Comparison of ENCODE assay signal across 31 cellular contexts in the genomic region with DNA sequence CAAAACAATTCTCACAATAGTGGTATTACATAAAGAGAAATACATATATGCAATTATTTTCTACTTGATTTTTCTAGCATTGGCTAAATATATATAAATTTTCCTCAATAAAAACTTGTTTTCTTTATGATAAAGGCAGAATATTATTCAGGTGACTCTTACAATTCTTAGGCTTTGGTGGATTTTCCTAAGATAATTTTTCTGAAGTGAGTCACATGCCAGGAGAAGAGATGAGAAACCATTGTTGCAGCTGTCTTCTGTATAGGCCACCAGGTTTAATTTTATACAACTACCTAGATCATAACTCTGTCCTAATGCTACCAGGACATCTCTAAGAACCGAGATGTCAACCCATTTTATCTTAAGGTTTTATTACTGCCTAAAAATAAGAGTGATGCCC.
DNase-seq lines count a peak whose midpoint lies in the region; ATAC-seq, FAIRE-seq and TF ChIP-seq lines count a peak whose summit lies in the region.
"Had no signal": no experiment of that assay in that cellular context is flagged by ENCODE, and none has a peak within 500 bp of the region (broad histone marks: within the 10 kb centered on the region; RNA-seq: fewer than 3 reads in every experiment).

No MANE protein-coding gene starts in this region.

- H3K4me2 ChIP-seq in astrocyte (ENCODE audit: low read length): peak overlapping the region; percentile 30
- H3K4me2 ChIP-seq: KMS-11 had no signal

- H3K27ac Mint-ChIP-seq in astrocyte (ENCODE audit: unreplicated experiment): no peak overlapping the region
- no peak overlapping the region for H3K27ac Mint-ChIP-seq in activated naive CD8-positive, alpha-beta T cell treated with anti-CD3 and anti-CD28 coated beads for 36 hours
- H3K27ac Mint-ChIP-seq: activated naive CD8-positive, alpha-beta T cell; activated T-cell treated with anti-CD3 and anti-CD28 coated beads, Interleukin-2, amount 50 U/mL, for 72 hours; CD4-positive, CD25-positive, alpha-beta regulatory T cell; memory B cell; naive thymus-derived CD4-positive, alpha-beta T cell; stimulated activated memory B cell treated with anti-CD40 and anti-IgM and Interleukin-4, amounts not matched to agents 10 μg/mL and 1 μg/mL and 100 μg/mL, for 72 hours had no signal

- H3K4me3 ChIP-seq in AG10803 (ENCODE audit: low read length) (no peak overlapping the region), astrocyte (ENCODE audit: insufficient read depth, low read depth, low read length) (no peak overlapping the region), pancreas (no peak overlapping the region)
- H3K4me3 ChIP-seq: coronary artery, ovary, right lobe of liver, thoracic aorta had no signal

- H4K20me1 ChIP-seq in astrocyte (ENCODE audit: insufficient read depth, low read length): no peaks in the 10 kb centered on the region

- H3K9ac ChIP-seq in astrocyte (ENCODE audit: low read length): peak overlapping the region; percentile 21
- H3K9ac ChIP-seq: KMS-11 had no signal

- H3K27me3 ChIP-seq in astrocyte (ENCODE audit: insufficient read depth, low read length) (no peaks in the 10 kb centered on the region), pancreas (no peaks in the 10 kb centered on the region)
- H3K27me3 ChIP-seq: brain microvascular endothelial cell, ovary, right lobe of liver had no signal

- H3K9me3 Mint-ChIP-seq in astrocyte (ENCODE audit: unreplicated experiment): no peaks in the 10 kb centered on the region
- H3K9me3 Mint-ChIP-seq in activated naive CD8-positive, alpha-beta T cell treated with anti-CD3 and anti-CD28 coated beads for 36 hours: peaks cover 4% of the 10 kb centered on the region

- FAIRE-seq in HTR-8/SVneo (lab: Jason Lieb, UNC): no peak
- FAIRE-seq in astrocyte (lab: Jason Lieb, UNC): no peak
- FAIRE-seq in pancreas (lab: Jason Lieb, UNC): no peak
- FAIRE-seq: endometrium, frontal cortex, H1 had no signal

- peak overlapping the region; percentile 74 for H3K27ac ChIP-seq in astrocyte (ENCODE audit: low read depth, low read length)
- H3K27ac ChIP-seq in pancreas: no peak overlapping the region
- H3K27ac ChIP-seq: brain microvascular endothelial cell, coronary artery, KMS-11, ovary, right lobe of liver, thoracic aorta had no signal

- peaks cover 16% of the 10 kb centered on the region for H3K4me1 ChIP-seq in astrocyte (ENCODE audit: insufficient read depth, low read length)
- H3K4me1 ChIP-seq in pancreas: no peaks in the 10 kb centered on the region
- H3K4me1 ChIP-seq: right lobe of liver had no signal

- 45 to 57% methylated on average over 1 of the region's 1 CpG for WGBS in pancreas, 2 donors

- peaks cover 18% of the 10 kb centered on the region for H3K4me1 Mint-ChIP-seq in astrocyte (ENCODE audit: low read depth, unreplicated experiment)
- no peaks in the 10 kb centered on the region for H3K4me1 Mint-ChIP-seq in activated naive CD8-positive, alpha-beta T cell treated with anti-CD3 and anti-CD28 coated beads for 36 hours
- H3K4me1 Mint-ChIP-seq: CD4-positive, CD25-positive, alpha-beta regulatory T cell; memory B cell; naive thymus-derived CD4-positive, alpha-beta T cell; stimulated activated memory B cell treated with anti-CD40 and anti-IgM and Interleukin-4, amounts not matched to agents 10 μg/mL and 1 μg/mL and 100 μg/mL, for 72 hours had no signal

- DNase-seq in AG10803 (ENCODE audit: low read depth) (peak; percentile 17), HTR-8/SVneo (ENCODE audit: insufficient read length, low spot score) (peak; percentile 7), astrocyte (ENCODE audit: low read depth) (peak; percentile 68), iris pigment epithelial cell (ENCODE audit: low read depth) (peak; percentile 46), NCI-H2196 treated with DMSO at 0.1 percent for 48 hours (lab: John Stamatoyannopoulos, UW; ENCODE audit: unreplicated experiment) (no peak), pancreas (no peak)
- no peak for DNase-seq in activated naive CD8-positive, alpha-beta T cell treated with anti-CD3 and anti-CD28 coated beads for 36 hours
- DNase-seq: ACHN; activated CD4-positive, alpha-beta T cell treated with anti-CD3 and anti-CD28 coated beads for 4 hours; activated T-cell treated with anti-CD3 and anti-CD28 coated beads, Interleukin-2, amount 50 U/mL, for 72 hours; brain microvascular endothelial cell; CD4-positive, CD25-positive, alpha-beta regulatory T cell; DMS 273 treated with DMSO at 0.1 percent for 48 hours; GF-D8; naive thymus-derived CD4-positive, alpha-beta T cell; NCI-H1105; NCI-H2081; NCI-H510A; ovary; right lobe of liver had no signal

- intact Hi-C loops in pancreas (cut with DNase I): no loop called here

- TF ChIP-seq CTCF in AG10803 (conservative IDR thresholded peaks at IDR 0.05; ENCODE audit: low read length) (no peak), astrocyte (IDR thresholded peaks at IDR 0.05; ENCODE audit: insufficient read depth, low read depth, low read length) (no peak), pancreas (IDR thresholded peaks at IDR 0.05) (no peak)

- no peaks in the 10 kb centered on the region for H3K36me3 Mint-ChIP-seq in astrocyte (ENCODE audit: low read depth, unreplicated experiment)
- no peaks in the 10 kb centered on the region for H3K36me3 Mint-ChIP-seq in activated naive CD8-positive, alpha-beta T cell treated with anti-CD3 and anti-CD28 coated beads for 36 hours
- H3K36me3 Mint-ChIP-seq: activated naive CD8-positive, alpha-beta T cell; CD4-positive, CD25-positive, alpha-beta regulatory T cell; memory B cell; stimulated activated memory B cell treated with anti-CD40 and anti-IgM and Interleukin-4, amounts not matched to agents 10 μg/mL and 1 μg/mL and 100 μg/mL, for 72 hours had no signal

- H3K36me3 ChIP-seq in astrocyte (ENCODE audit: insufficient read depth, low read length): no peaks in the 10 kb centered on the region
- no peaks in the 10 kb centered on the region for H3K36me3 ChIP-seq in pancreas
- H3K36me3 ChIP-seq: brain microvascular endothelial cell, ovary, right lobe of liver, thoracic aorta had no signal

- H3K4me3 Mint-ChIP-seq in astrocyte (ENCODE audit: unreplicated experiment): no peak overlapping the region
- H3K4me3 Mint-ChIP-seq in activated naive CD8-positive, alpha-beta T cell treated with anti-CD3 and anti-CD28 coated beads for 36 hours: no peak overlapping the region
- H3K4me3 Mint-ChIP-seq: activated naive CD8-positive, alpha-beta T cell; activated T-cell treated with anti-CD3 and anti-CD28 coated beads, Interleukin-2, amount 50 U/mL, for 72 hours; CD4-positive, CD25-positive, alpha-beta regulatory T cell; memory B cell; naive thymus-derived CD4-positive, alpha-beta T cell; stimulated activated memory B cell treated with anti-CD40 and anti-IgM and Interleukin-4, amounts not matched to agents 10 μg/mL and 1 μg/mL and 100 μg/mL, for 72 hours had no signal

- H3K79me2 ChIP-seq in astrocyte (ENCODE audit: insufficient read depth, low read length): no peaks in the 10 kb centered on the region

- no peaks in the 10 kb centered on the region for H3K27me3 Mint-ChIP-seq in astrocyte (ENCODE audit: low read depth, unreplicated experiment)
- H3K27me3 Mint-ChIP-seq in activated naive CD8-positive, alpha-beta T cell treated with anti-CD3 and anti-CD28 coated beads for 36 hours: no peaks in the 10 kb centered on the region
- H3K27me3 Mint-ChIP-seq: activated naive CD8-positive, alpha-beta T cell; CD4-positive, CD25-positive, alpha-beta regulatory T cell; memory B cell; naive thymus-derived CD4-positive, alpha-beta T cell; stimulated activated memory B cell treated with anti-CD40 and anti-IgM and Interleukin-4, amounts not matched to agents 10 μg/mL and 1 μg/mL and 100 μg/mL, for 72 hours had no signal

- H3K9me3 ChIP-seq in astrocyte (ENCODE audit: insufficient read depth, low read depth, low read length): no peaks in the 10 kb centered on the region
- no peaks in the 10 kb centered on the region for H3K9me3 ChIP-seq in pancreas
- H3K9me3 ChIP-seq: ovary, right lobe of liver, thoracic aorta had no signal

- H2AFZ ChIP-seq in astrocyte (ENCODE audit: low read depth, low read length): no peak overlapping the region

- ATAC-seq in GM21576 (IDR thresholded peaks at IDR 0.05; ENCODE audit: unreplicated experiment): no peak
- no peak for ATAC-seq in pancreas
- ATAC-seq: activated T-cell treated with anti-CD3 and anti-CD28 coated beads, Interleukin-2, amount 50 U/mL, for 72 hours; naive thymus-derived CD4-positive, alpha-beta T cell; right lobe of liver; Right ventricle myocardium inferior; stimulated activated memory B cell treated with anti-CD40 and anti-IgM and Interleukin-4, amounts not matched to agents 10 μg/mL and 1 μg/mL and 100 μg/mL, for 72 hours had no signal

Comparison
In these comparisons a context has a peak if more than half of its experiments do, and no peak if none do; other contexts are left out.
1. DNase-seq: peak in AG10803 (single experiment), HTR-8/SVneo (single experiment), astrocyte (single experiment) and iris pigment epithelial cell (single experiment); none in NCI-H2196 treated with DMSO at 0.1 percent for 48 hours (single experiment), activated naive CD8-positive, alpha-beta T cell treated with anti-CD3 and anti-CD28 coated beads for 36 hours (single experiment) and pancreas (0 of 6).